ENCODE assay signal across 1 cellular context in genomic region chr10:104104926-104105325, GRCh38.
TF ChIP-seq lines count a peak whose summit lies in the region.

No MANE protein-coding gene starts in this region.

TF ChIP-seq in HCT116, 20 proteins besides CTCF, POLR2A, EP300 and RAD21:
- TF ChIP-seq MAX (IDR thresholded peaks at IDR 0.05) (no peak), EGR1 (IDR thresholded peaks at IDR 0.05; ENCODE audit: low read depth) (no peak), CEBPB (IDR thresholded peaks at IDR 0.05; ENCODE audit: low read depth) (no peak), SRF (IDR thresholded peaks at IDR 0.05; ENCODE audit: low read depth) (no peak), EZH2 (IDR thresholded peaks at IDR 0.05) (no peak), ELF1 (IDR thresholded peaks at IDR 0.05; ENCODE audit: borderline replicate concordance, low read depth) (no peak), EZH2phosphoT487 (IDR thresholded peaks at IDR 0.05; ENCODE audit: borderline replicate concordance) (no peak)
